ENCODE assay signal across 11 cellular contexts in genomic region chr10:73803680-73804286, GRCh38. TPM values are rescaled to one million over a fixed set of nuclear protein-coding genes. Genes with fewer than 3 reads are reported as not detected.
DNase-seq lines count a peak whose midpoint lies in the region; ATAC-seq, FAIRE-seq and TF ChIP-seq lines count a peak whose summit lies in the region.
"Had no signal": no experiment of that assay in that cellular context is flagged by ENCODE, and none has a peak within 500 bp of the region (broad histone marks: within the 10 kb centered on the region; RNA-seq: fewer than 3 reads in every experiment).

No MANE protein-coding gene starts in this region.

- TF ChIP-seq EP300 in suprapubic skin (IDR thresholded peaks at IDR 0.05), result no peak

- H3K9me3 Mint-ChIP-seq in activated naive CD4-positive, alpha-beta T cell treated with anti-CD3 and anti-CD28 coated beads, Interleukin-2, amount 50 U/mL, for 24 hours, result no peaks in the 10 kb centered on the region
- H3K9me3 Mint-ChIP-seq in activated naive CD8-positive, alpha-beta T cell (ENCODE audit: low read depth), result no peaks in the 10 kb centered on the region

- peaks cover 30% of the 10 kb centered on the region for H3K4me1 ChIP-seq in suprapubic skin

- no peak for DNase-seq in activated naive CD4-positive, alpha-beta T cell treated with anti-CD3 and anti-CD28 coated beads, Interleukin-2, amount 50 U/mL, for 16 hours
- no peak for DNase-seq in suprapubic skin (ENCODE audit: low spot score in 2 of 2)
- DNase-seq in RCC 7860 (ENCODE audit: low spot score), result no peak
- no peak for DNase-seq in DMS 273 (lab: John Stamatoyannopoulos, UW; ENCODE audit: unreplicated experiment)
- DNase-seq in putamen (ENCODE audit: low spot score), result no peak
- DNase-seq: AML-193, NCI-H2081 had no signal

- H3K36me3 Mint-ChIP-seq in activated naive CD4-positive, alpha-beta T cell treated with anti-CD3 and anti-CD28 coated beads, Interleukin-2, amount 50 U/mL, for 24 hours, result peaks cover 10% of the 10 kb centered on the region
- H3K36me3 Mint-ChIP-seq in activated naive CD8-positive, alpha-beta T cell, result peaks cover 11% of the 10 kb centered on the region

- no peak for FAIRE-seq in RCC 7860 (lab: Jason Lieb, UNC)

- no peak for TF ChIP-seq POLR2A in suprapubic skin (IDR thresholded peaks at IDR 0.05)

- H3K27me3 Mint-ChIP-seq in activated naive CD4-positive, alpha-beta T cell treated with anti-CD3 and anti-CD28 coated beads, Interleukin-2, amount 50 U/mL, for 24 hours, result no peaks in the 10 kb centered on the region
- H3K27me3 Mint-ChIP-seq in activated naive CD8-positive, alpha-beta T cell, result no peaks in the 10 kb centered on the region

- H3K27me3 ChIP-seq in suprapubic skin, result no peaks in the 10 kb centered on the region
- H3K27me3 ChIP-seq: right atrium auricular region had no signal

- no peaks in the 10 kb centered on the region for H3K9me3 ChIP-seq in suprapubic skin
- H3K9me3 ChIP-seq: right atrium auricular region had no signal

- no peak for TF ChIP-seq CTCF in suprapubic skin (IDR thresholded peaks at IDR 0.05)

- H3K27ac Mint-ChIP-seq in activated naive CD4-positive, alpha-beta T cell treated with anti-CD3 and anti-CD28 coated beads, Interleukin-2, amount 50 U/mL, for 24 hours, result peak overlapping the region; percentile 79
- peak overlapping the region; percentile 54 for H3K27ac Mint-ChIP-seq in activated naive CD8-positive, alpha-beta T cell

- H3K36me3 ChIP-seq in suprapubic skin, result peaks cover 97% of the 10 kb centered on the region

- peaks cover 39% of the 10 kb centered on the region for H3K4me1 Mint-ChIP-seq in activated naive CD4-positive, alpha-beta T cell treated with anti-CD3 and anti-CD28 coated beads, Interleukin-2, amount 50 U/mL, for 24 hours
- peaks cover 30% of the 10 kb centered on the region for H3K4me1 Mint-ChIP-seq in activated naive CD8-positive, alpha-beta T cell (ENCODE audit: low read depth)

- ATAC-seq in HG02678 (IDR thresholded peaks at IDR 0.05; ENCODE audit: unreplicated experiment), result peak; percentile 74

- peak overlapping the region; percentile 10 for H3K27ac ChIP-seq in suprapubic skin
- H3K27ac ChIP-seq: right atrium auricular region had no signal

- H3K4me3 ChIP-seq in suprapubic skin, result no peak overlapping the region
- H3K4me3 ChIP-seq: right atrium auricular region had no signal

- no peak overlapping the region for H3K4me3 Mint-ChIP-seq in activated naive CD4-positive, alpha-beta T cell treated with anti-CD3 and anti-CD28 coated beads, Interleukin-2, amount 50 U/mL, for 24 hours
- no peak overlapping the region for H3K4me3 Mint-ChIP-seq in activated naive CD8-positive, alpha-beta T cell

RNA-seq across cellular contexts. Expression of gene NDST2, which starts 7.6 kb away (rescaled TPM):
- total RNA-seq in suprapubic skin, result 10 to 100 TPM; 27.4 to 56.5 (median 37.6) TPM

RNA-seq across cellular contexts. Expression of gene ZSWIM8, which starts 18.4 kb away (rescaled TPM):
- total RNA-seq in suprapubic skin, result 100 to 1,000 TPM in 3 of 4 donors, 10 to 100 TPM in 1; 86.4 to 203 (median 121) TPM

RNA-seq across cellular contexts. Expression of gene CHCHD1, which starts 21.9 kb away (rescaled TPM):
- 10 to 100 TPM; 12.7 to 26.0 (median 22.5) TPM for total RNA-seq in suprapubic skin

RNA-seq across cellular contexts. Expression of gene SEC24C, which starts 59.6 kb away (rescaled TPM):
- 10 to 100 TPM; 68.8 to 74.4 (median 70.8) TPM for total RNA-seq in suprapubic skin
